11 cellular contexts compared by ENCODE assay signal in genomic region chr10:43380610-43381222, GRCh38. TPM values are rescaled to one million over a fixed set of nuclear protein-coding genes. Genes with fewer than 3 reads are reported as not detected.
DNase-seq lines count a peak whose midpoint lies in the region; ATAC-seq, FAIRE-seq and TF ChIP-seq lines count a peak whose summit lies in the region.
"Had no signal": no experiment of that assay in that cellular context is flagged by ENCODE, and none has a peak within 500 bp of the region (broad histone marks: within the 10 kb centered on the region; RNA-seq: fewer than 3 reads in every experiment).

No MANE protein-coding gene starts in this region.

- DNase-seq in CD4-positive, alpha-beta T cell, result no peak
- DNase-seq in fibroblast of the conjunctiva (ENCODE audit: low read depth), result peak; percentile 75
- DNase-seq in mesendoderm, result no peak
- DNase-seq in NCI-H187 (lab: John Stamatoyannopoulos, UW), result no peak
- DNase-seq in GM12892 (ENCODE audit: insufficient read length), result no peak
- DNase-seq: activated CD4-positive, CD25-positive, alpha-beta regulatory T cell; NCI-H1092 had no signal

- TF ChIP-seq CTCF in CD4-positive, alpha-beta T cell (IDR thresholded peaks at IDR 0.05), result no peak

- no peak overlapping the region for H3K56ac ChIP-seq in mesendoderm (ENCODE audit: low read length)

- H3K4me3 Mint-ChIP-seq in CD4-positive, alpha-beta T cell, result no peak overlapping the region

- peaks cover 14% of the 10 kb centered on the region for H3K36me3 Mint-ChIP-seq in CD4-positive, alpha-beta T cell (ENCODE audit: low read depth)

- H3K9ac ChIP-seq in mesendoderm (ENCODE audit: low read length), result no peak overlapping the region

- no peak for FAIRE-seq in GM12892 (lab: Jason Lieb, UNC)

- H3K27me3 ChIP-seq in CD4-positive, alpha-beta T cell (ENCODE audit: control insufficient read depth, insufficient read depth, low read length), result no peaks in the 10 kb centered on the region
- H3K27me3 ChIP-seq in mesendoderm (ENCODE audit: insufficient read depth, low read length, poor library complexity), result no peaks in the 10 kb centered on the region
- H3K27me3 ChIP-seq: gastroesophageal sphincter had no signal

- no peak overlapping the region for H3K4me3 ChIP-seq in mesendoderm (ENCODE audit: low read length)
- H3K4me3 ChIP-seq: gastroesophageal sphincter had no signal

- H3K36me3 ChIP-seq in mesendoderm (ENCODE audit: control insufficient read depth, insufficient read depth, low read length), result no peaks in the 10 kb centered on the region

- POLR2A ChIA-PET in CD4-positive, alpha-beta T cell (lab: Charles Lee), result interaction anchor here (1.0 kb wide), 1 partner anchor 13 kb away, joined by 5 read pairs; no protein-coding TSS in a partner anchor

- no peak for TF ChIP-seq POLR2A in GM12892 (IDR thresholded peaks at IDR 0.05; ENCODE audit: low read depth, low read length)

- H3K4me2 ChIP-seq in mesendoderm (ENCODE audit: low read length), result no peak overlapping the region

- H3K27ac ChIP-seq in CD4-positive, alpha-beta T cell (ENCODE audit: low read depth, low read length), result no peak overlapping the region
- no peak overlapping the region for H3K27ac ChIP-seq in mesendoderm (ENCODE audit: low read depth, low read length)
- H3K27ac ChIP-seq: gastroesophageal sphincter had no signal

- no peaks in the 10 kb centered on the region for H3K79me2 ChIP-seq in mesendoderm (ENCODE audit: control insufficient read depth, insufficient read depth, low read length)

- H3K4ac ChIP-seq in mesendoderm (ENCODE audit: low read depth, low read length), result no peak overlapping the region

- H3K4me1 Mint-ChIP-seq in CD4-positive, alpha-beta T cell (ENCODE audit: low read depth), result peaks cover 5% of the 10 kb centered on the region

- H3K79me1 ChIP-seq in mesendoderm (ENCODE audit: low read length), result no peaks in the 10 kb centered on the region

- no peak overlapping the region for H2BK5ac ChIP-seq in mesendoderm (ENCODE audit: low read length)

- no peaks in the 10 kb centered on the region for H3K27me3 Mint-ChIP-seq in CD4-positive, alpha-beta T cell

- CTCF ChIA-PET in CD4-positive, alpha-beta T cell (lab: Charles Lee), result no interaction called here

- WGBS in mesendoderm (ENCODE audit: extremely low coverage, insufficient coverage, low lambda C conversion rate), result no CpG with 5 or more reads among the region's 5 CpGs

- no peak overlapping the region for H3K18ac ChIP-seq in mesendoderm (ENCODE audit: low read length)

- no peak overlapping the region for H2BK120ac ChIP-seq in mesendoderm (ENCODE audit: low read depth, low read length)

- intact Hi-C loops in CD4-positive, alpha-beta T cell (cut with DNase I, micrococcal nuclease), result no loop called here

- no peak overlapping the region for H3K23ac ChIP-seq in mesendoderm (ENCODE audit: low read length)

- H3K27ac Mint-ChIP-seq in CD4-positive, alpha-beta T cell, result peak overlapping the region; percentile 73

- no peak overlapping the region for H2BK15ac ChIP-seq in mesendoderm (replicated peaks; ENCODE audit: low read depth)

- H3K4me1 ChIP-seq in mesendoderm (ENCODE audit: control insufficient read depth, low read depth, low read length), result peaks cover 3% of the 10 kb centered on the region
- H3K4me1 ChIP-seq: gastroesophageal sphincter had no signal

- no peak for ATAC-seq in CD4-positive, alpha-beta T cell (ENCODE audit: poor library complexity)
- ATAC-seq in GM19351 (IDR thresholded peaks at IDR 0.05; ENCODE audit: unreplicated experiment), result peak; percentile 42
- peak; percentile 48 for ATAC-seq in SK-N-SH treated with all-trans-retinoic acid at 6 μM for 48 hours
- ATAC-seq in GM18909 (IDR thresholded peaks at IDR 0.05; ENCODE audit: poor library complexity, unreplicated experiment), result no peak
- ATAC-seq: gastroesophageal sphincter had no signal

- no peak overlapping the region for H4K8ac ChIP-seq in mesendoderm (ENCODE audit: low read depth, low read length)

- no peaks in the 10 kb centered on the region for H3K9me3 ChIP-seq in CD4-positive, alpha-beta T cell (ENCODE audit: control insufficient read depth, low read length)
- H3K9me3 ChIP-seq: gastroesophageal sphincter had no signal

- H2AK5ac ChIP-seq in mesendoderm (ENCODE audit: low read length), result no peak overlapping the region

- H3K9me3 Mint-ChIP-seq in CD4-positive, alpha-beta T cell, result no peaks in the 10 kb centered on the region

- H4K5ac ChIP-seq in mesendoderm (ENCODE audit: low read length), result no peak overlapping the region

TF ChIP-seq in SK-N-SH treated with all-trans-retinoic acid at 6 μM for 48 hours, 23 proteins besides CTCF, POLR2A, EP300 and RAD21:
- TF ChIP-seq CSDC2 (CRISPR knock-in tag; IDR thresholded peaks at IDR 0.05), result no peak
- no peak for TF ChIP-seq ZNF565 (CRISPR knock-in tag; conservative IDR thresholded peaks at IDR 0.05; ENCODE audit: low read depth)
- no peak for TF ChIP-seq TSHZ2 (CRISPR knock-in tag; IDR thresholded peaks at IDR 0.05)
- TF ChIP-seq TCF4 (CRISPR knock-in tag; IDR thresholded peaks at IDR 0.05; ENCODE audit: borderline replicate concordance), result no peak
- no peak for TF ChIP-seq ZFP30 (CRISPR knock-in tag; IDR thresholded peaks at IDR 0.05)
- TF ChIP-seq CREB5 (CRISPR knock-in tag; IDR thresholded peaks at IDR 0.05; ENCODE audit: low read depth), result no peak
- TF ChIP-seq ESRRG (CRISPR knock-in tag; IDR thresholded peaks at IDR 0.05), result no peak
- no peak for TF ChIP-seq ZC3H10 (CRISPR knock-in tag; IDR thresholded peaks at IDR 0.05)
- no peak for TF ChIP-seq SNAI2 (CRISPR knock-in tag; IDR thresholded peaks at IDR 0.05)

RNA-seq across cellular contexts. Expression of gene FXYD4, which starts 9.3 kb away (rescaled TPM):
- total RNA-seq in CD4-positive, alpha-beta T cell, result not detected
- polyA plus RNA-seq in mesendoderm (2013, experiment 1 of 2), result not detected
- polyA plus RNA-seq in mesendoderm (2013, experiment 2 of 2), result 0.13 TPM
- polyA plus RNA-seq in GM12892 (2012; ENCODE audit: missing spikeins), result not detected
- total RNA-seq: gastroesophageal sphincter had no signal

RNA-seq across cellular contexts. Expression of gene HNRNPF, which starts 28.3 kb away (rescaled TPM):
- 10 to 100 TPM; 86.5 to 87.9 TPM for total RNA-seq in CD4-positive, alpha-beta T cell
- 258 TPM for polyA plus RNA-seq in mesendoderm (2013, experiment 1 of 2)
- 258 TPM for polyA plus RNA-seq in mesendoderm (2013, experiment 2 of 2)
- polyA plus RNA-seq in GM12892 (2012; ENCODE audit: missing spikeins), result 192 TPM

RNA-seq across cellular contexts. Expression of gene ZNF487, which starts 56.2 kb away (rescaled TPM):
- total RNA-seq in CD4-positive, alpha-beta T cell, result 1 to 10 TPM; 7.5 to 8.5 TPM
- 1.2 TPM for polyA plus RNA-seq in mesendoderm (2013, experiment 1 of 2)
- polyA plus RNA-seq in mesendoderm (2013, experiment 2 of 2), result 1.1 TPM
- 0.70 TPM for polyA plus RNA-seq in GM12892 (2012; ENCODE audit: missing spikeins)

Comparison
In these comparisons a context has a peak if more than half of its experiments do, and no peak if none do; other contexts are left out.
1. ATAC-seq: peak in GM19351 (single experiment) and SK-N-SH treated with all-trans-retinoic acid at 6 μM for 48 hours (single experiment); none in CD4-positive, alpha-beta T cell (single experiment) and GM18909 (single experiment).